21 cellular contexts compared by ENCODE assay signal in genomic region chr20:60266184-60266823, GRCh38.
"Had no signal": no experiment of that assay in that cellular context is flagged by ENCODE, and none has a peak within 500 bp of the region (broad histone marks: within the 10 kb centered on the region; RNA-seq: fewer than 3 reads in every experiment).

No MANE protein-coding gene starts in this region.

- H3K36me3 Mint-ChIP-seq: activated naive CD8-positive, alpha-beta T cell; memory B cell; natural killer cell treated with Interleukin-12 subunit alpha and Interleukin-12 subunit beta and Interleukin-15 and Interleukin-18, amount 100 ng/mL, for 72 hours; type B pancreatic cell had no signal

- ATAC-seq: left ventricle myocardium superior; natural killer cell treated with Interleukin-12 subunit alpha and Interleukin-12 subunit beta and Interleukin-15 and Interleukin-18, amount 100 ng/mL, for 72 hours; right cardiac atrium had no signal

- H3K9me3 ChIP-seq: prostate gland, suprapubic skin had no signal

- H3K4me3 Mint-ChIP-seq: activated naive CD8-positive, alpha-beta T cell; central memory CD8-positive, alpha-beta T cell; memory B cell; natural killer cell treated with Interleukin-12 subunit alpha and Interleukin-12 subunit beta and Interleukin-15 and Interleukin-18, amount 100 ng/mL, for 72 hours; T-helper 1 cell treated with Interleukin-12 subunit alpha and Interleukin-12 subunit beta and Interleukin-4 antibody, amounts not matched to agents 30 μg/mL and 1 μg/mL, for 36 hours; type B pancreatic cell had no signal

- H3K27ac ChIP-seq: brain microvascular endothelial cell, prostate gland, skin epidermis, suprapubic skin had no signal

- H3K9me3 Mint-ChIP-seq: central memory CD8-positive, alpha-beta T cell; memory B cell; natural killer cell treated with Interleukin-12 subunit alpha and Interleukin-12 subunit beta and Interleukin-15 and Interleukin-18, amount 100 ng/mL, for 72 hours; T-helper 1 cell treated with Interleukin-12 subunit alpha and Interleukin-12 subunit beta and Interleukin-4 antibody, amounts not matched to agents 30 μg/mL and 1 μg/mL, for 36 hours; type B pancreatic cell had no signal

- H3K27ac Mint-ChIP-seq: activated naive CD8-positive, alpha-beta T cell; memory B cell; T-helper 1 cell treated with Interleukin-12 subunit alpha and Interleukin-12 subunit beta and Interleukin-4 antibody, amounts not matched to agents 30 μg/mL and 1 μg/mL, for 36 hours; type B pancreatic cell had no signal

- H3K27me3 Mint-ChIP-seq: activated naive CD8-positive, alpha-beta T cell; central memory CD8-positive, alpha-beta T cell; memory B cell; natural killer cell treated with Interleukin-12 subunit alpha and Interleukin-12 subunit beta and Interleukin-15 and Interleukin-18, amount 100 ng/mL, for 72 hours had no signal

- H3K4me3 ChIP-seq: prostate gland, skin epidermis, suprapubic skin had no signal

- H3K36me3 ChIP-seq: brain microvascular endothelial cell, prostate gland, suprapubic skin had no signal

- DNase-seq: activated CD4-positive, alpha-beta T cell treated with anti-CD3 and anti-CD28 coated beads for 4 hours; anterior cingulate cortex; brain microvascular endothelial cell; effector memory CD4-positive, alpha-beta T cell; foreskin fibroblast; glutamatergic neuron; hypothalamus; left ventricle myocardium superior; occipital lobe; stimulated activated CD4-positive, alpha-beta T cell treated with anti-CD3 and anti-CD28 coated beads, Interleukin-15, amount 100 ng/mL, for 24 hours; stimulated activated CD4-positive, alpha-beta T cell treated with anti-CD3 and anti-CD28 coated beads, Interleukin-4, amount 100 ng/mL, for 1 hour had no signal

- H3K4me1 Mint-ChIP-seq: central memory CD8-positive, alpha-beta T cell; memory B cell had no signal

- H3K27me3 ChIP-seq: brain microvascular endothelial cell had no signal

- H3K4me1 ChIP-seq: prostate gland, suprapubic skin had no signal
